Comparison of ENCODE assay signal across 1 cellular context in the genomic region with DNA sequence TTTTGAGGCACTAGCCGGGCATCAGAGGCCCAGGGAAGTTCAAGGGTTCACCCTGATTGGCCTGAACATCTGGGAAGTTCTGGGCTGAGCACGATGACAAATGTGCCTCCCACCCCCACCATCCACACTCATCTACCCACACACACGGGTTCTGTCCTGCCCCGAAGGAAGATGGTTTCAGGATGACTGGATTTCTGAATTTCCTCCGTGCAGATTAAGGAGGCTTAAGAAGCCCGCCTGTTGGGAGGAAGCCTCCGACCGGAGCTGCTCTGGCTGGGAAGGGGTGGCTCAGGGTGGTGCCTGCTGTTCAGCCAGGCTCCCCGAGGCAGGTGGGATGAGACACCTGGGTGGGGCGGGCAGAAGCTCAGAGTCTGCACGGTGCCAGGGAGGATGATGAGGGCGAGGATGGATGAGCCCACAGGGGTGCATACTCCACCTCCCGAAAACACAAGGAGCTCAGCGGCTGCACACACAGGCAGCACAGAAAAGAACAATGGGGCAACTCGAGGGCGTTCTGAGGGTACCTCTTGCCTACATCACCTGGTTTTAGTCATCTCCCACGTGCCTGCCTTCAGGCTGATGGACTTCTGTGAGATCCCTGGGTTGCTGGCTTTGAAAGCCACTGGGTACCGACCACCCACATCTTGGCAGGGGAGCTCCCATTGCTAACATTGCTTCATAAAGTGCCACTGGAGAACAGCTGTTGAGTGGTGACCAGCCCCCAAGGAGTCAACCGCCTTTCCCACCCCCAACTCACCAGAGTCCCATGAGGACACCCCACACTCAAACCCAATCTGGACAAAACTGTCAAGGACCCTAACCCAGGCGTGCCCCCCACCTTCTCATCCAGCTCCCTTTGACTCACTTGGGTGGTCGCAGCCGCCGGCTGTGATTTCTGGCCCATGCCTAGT.
TF ChIP-seq lines count a peak whose summit lies in the region.

No MANE protein-coding gene starts in this region.

TF ChIP-seq in HepG2, 621 proteins besides CTCF, POLR2A, EP300 and RAD21 (continued from another document):
- no peak for TF ChIP-seq ZFY (CRISPR knock-in tag; IDR thresholded peaks at IDR 0.05)
